Comparison of ENCODE assay signal across 16 cellular contexts in genomic region chr6:111050265-111051023, GRCh38. TPM values are rescaled to one million over a fixed set of nuclear protein-coding genes. Genes with fewer than 3 reads are reported as not detected.
DNase-seq lines count a peak whose midpoint lies in the region; ATAC-seq and TF ChIP-seq lines count a peak whose summit lies in the region.
"Had no signal": no experiment of that assay in that cellular context is flagged by ENCODE, and none has a peak within 500 bp of the region (broad histone marks: within the 10 kb centered on the region; RNA-seq: fewer than 3 reads in every experiment).

No MANE protein-coding gene starts in this region.

- H3K27me3 Mint-ChIP-seq in IgD-negative memory B cell (no peaks in the 10 kb centered on the region), chondrocyte (ENCODE audit: low read depth) (peaks cover 2% of the 10 kb centered on the region), neural progenitor cell (ENCODE audit: insufficient read depth, low read depth) (no peaks in the 10 kb centered on the region)
- no peaks in the 10 kb centered on the region for H3K27me3 Mint-ChIP-seq in CD4-positive, alpha-beta T cell

- H3K27ac Mint-ChIP-seq in IgD-negative memory B cell (peak overlapping the region in 2 of 3 donors; percentile 4 to 68), chondrocyte (ENCODE audit: unreplicated experiment) (peak overlapping the region; percentile 78), neural progenitor cell (no peak overlapping the region)
- no peak overlapping the region for H3K27ac Mint-ChIP-seq in CD4-positive, alpha-beta T cell
- H3K27ac Mint-ChIP-seq: CD8-positive, alpha-beta memory T cell had no signal

- H3K79me2 ChIP-seq in neural progenitor cell (ENCODE audit: low read depth) (no peaks in the 10 kb centered on the region), MM.1S (ENCODE audit: low read length) (no peaks in the 10 kb centered on the region)

- no peak for TF ChIP-seq CTCF in chondrocyte (IDR thresholded peaks at IDR 0.05)
- no peak for TF ChIP-seq CTCF in neural progenitor cell (IDR thresholded peaks at IDR 0.05)
- TF ChIP-seq CTCF in MM.1S (IDR thresholded peaks at IDR 0.05; ENCODE audit: low read length): no peak
- TF ChIP-seq CTCF in CD4-positive, alpha-beta T cell (IDR thresholded peaks at IDR 0.05): no peak

- H3K9me2 ChIP-seq in MM.1S (replicated peaks; ENCODE audit: insufficient read depth, low read length): no peaks in the 10 kb centered on the region

- CTCF ChIA-PET in CD4-positive, alpha-beta T cell (lab: Charles Lee): no interaction called here

- H3F3A ChIP-seq in neural progenitor cell (ENCODE audit: low read depth) (peaks cover 14% of the 10 kb centered on the region), MM.1S (ENCODE audit: insufficient read depth, low read length) (no peaks in the 10 kb centered on the region)

- H3K4me2 ChIP-seq in neural progenitor cell (no peak overlapping the region), MM.1S (ENCODE audit: low read depth, low read length) (no peak overlapping the region)
- H3K4me2 ChIP-seq: A549 had no signal

- H4K20me1 ChIP-seq in neural progenitor cell (ENCODE audit: low read depth) (no peaks in the 10 kb centered on the region), MM.1S (ENCODE audit: insufficient read depth, low read length) (no peaks in the 10 kb centered on the region)

- H3K4me1 Mint-ChIP-seq in IgD-negative memory B cell: peaks cover 0 to 2% (median 0%) of the 10 kb centered on the region in 3 donors
- peaks cover 13% of the 10 kb centered on the region for H3K4me1 Mint-ChIP-seq in chondrocyte (ENCODE audit: low read depth)
- no peaks in the 10 kb centered on the region for H3K4me1 Mint-ChIP-seq in neural progenitor cell
- H3K4me1 Mint-ChIP-seq in CD4-positive, alpha-beta T cell (ENCODE audit: low read depth): no peaks in the 10 kb centered on the region
- H3K4me1 Mint-ChIP-seq: CD8-positive, alpha-beta memory T cell had no signal

- no peak for ATAC-seq in CD4-positive, alpha-beta T cell (ENCODE audit: poor library complexity)
- ATAC-seq: A549, HCT116 had no signal

- H3K4me3 Mint-ChIP-seq in IgD-negative memory B cell (no peak overlapping the region), chondrocyte (ENCODE audit: unreplicated experiment) (no peak overlapping the region), neural progenitor cell (no peak overlapping the region)
- H3K4me3 Mint-ChIP-seq in CD4-positive, alpha-beta T cell: no peak overlapping the region
- H3K4me3 Mint-ChIP-seq: CD8-positive, alpha-beta memory T cell had no signal

- H3K36me3 ChIP-seq in neural progenitor cell: no peaks in the 10 kb centered on the region
- no peaks in the 10 kb centered on the region for H3K36me3 ChIP-seq in MM.1S (replicated peaks; ENCODE audit: insufficient read depth, low read length)
- H3K36me3 ChIP-seq: BE2C had no signal

- H3K9ac ChIP-seq in neural progenitor cell (no peak overlapping the region), MM.1S (ENCODE audit: low read length) (no peak overlapping the region)
- H3K9ac ChIP-seq: GM23248 had no signal

- no peaks in the 10 kb centered on the region for H3K36me3 Mint-ChIP-seq in IgD-negative memory B cell
- H3K36me3 Mint-ChIP-seq in chondrocyte (ENCODE audit: low read depth): no peaks in the 10 kb centered on the region
- H3K36me3 Mint-ChIP-seq in neural progenitor cell: no peaks in the 10 kb centered on the region
- no peaks in the 10 kb centered on the region for H3K36me3 Mint-ChIP-seq in CD4-positive, alpha-beta T cell (ENCODE audit: low read depth)
- H3K36me3 Mint-ChIP-seq: CD8-positive, alpha-beta memory T cell had no signal

- peaks cover 8% of the 10 kb centered on the region for H3K4me1 ChIP-seq in neural progenitor cell
- no peaks in the 10 kb centered on the region for H3K4me1 ChIP-seq in MM.1S (ENCODE audit: low read length)
- H3K4me1 ChIP-seq: BE2C, Caco-2 had no signal

- intact Hi-C loops in CD4-positive, alpha-beta T cell (cut with DNase I, micrococcal nuclease): no loop called here
- intact Hi-C loops in posterior vena cava (cut with DNase I): no loop called here

- DNase-seq in chondrocyte (ENCODE audit: low spot score) (no peak), neural progenitor cell (ENCODE audit: low spot score) (no peak), MM.1S (no peak), posterior vena cava (ENCODE audit: low spot score) (no peak)
- DNase-seq in CD4-positive, alpha-beta T cell: no peak
- DNase-seq: BE2C; Caco-2; CD8-positive, alpha-beta memory T cell; DND-41; GF-D8; GM23248 had no signal

- H3K27ac ChIP-seq in neural progenitor cell (no peak overlapping the region), MM.1S (ENCODE audit: low read length) (no peak overlapping the region)
- no peak overlapping the region for H3K27ac ChIP-seq in CD4-positive, alpha-beta T cell (ENCODE audit: low read depth, low read length)
- H3K27ac ChIP-seq: A549, C4-2B, GM23248 had no signal

- H3K4me3 ChIP-seq in neural progenitor cell: no peak overlapping the region
- H3K4me3 ChIP-seq in MM.1S (ENCODE audit: low read length): no peak overlapping the region
- H3K4me3 ChIP-seq: A549, GM23248 had no signal

- H3K27me3 ChIP-seq in neural progenitor cell: no peaks in the 10 kb centered on the region
- H3K27me3 ChIP-seq in MM.1S (replicated peaks; ENCODE audit: insufficient read depth, low read length): no peaks in the 10 kb centered on the region
- no peaks in the 10 kb centered on the region for H3K27me3 ChIP-seq in CD4-positive, alpha-beta T cell (ENCODE audit: control insufficient read depth, insufficient read depth, low read length)
- H3K27me3 ChIP-seq: BE2C had no signal

- H3K9me3 ChIP-seq in neural progenitor cell (ENCODE audit: low read depth) (no peaks in the 10 kb centered on the region), MM.1S (replicated peaks; ENCODE audit: insufficient read depth, low read length) (no peaks in the 10 kb centered on the region)
- no peaks in the 10 kb centered on the region for H3K9me3 ChIP-seq in CD4-positive, alpha-beta T cell (ENCODE audit: control insufficient read depth, low read length)
- H3K9me3 ChIP-seq: A549, BE2C, Caco-2 had no signal

- H3K9me3 Mint-ChIP-seq in IgD-negative memory B cell (peaks cover 0 to 2% (median 0%) of the 10 kb centered on the region in 3 donors), chondrocyte (ENCODE audit: low read depth) (no peaks in the 10 kb centered on the region), neural progenitor cell (peaks cover 4% of the 10 kb centered on the region)
- no peaks in the 10 kb centered on the region for H3K9me3 Mint-ChIP-seq in CD4-positive, alpha-beta T cell

- POLR2A ChIA-PET in CD4-positive, alpha-beta T cell (lab: Charles Lee): no interaction called here

- H2AFZ ChIP-seq in neural progenitor cell (replicated peaks) (peak overlapping the region; percentile 42), MM.1S (ENCODE audit: low read length) (no peak overlapping the region)
- H2AFZ ChIP-seq: GM23248 had no signal

RNA-seq across cellular contexts. Expression of gene SLC16A10, which starts 36.9 kb away (rescaled TPM):
- polyA plus RNA-seq in IgD-negative memory B cell: 1.2 TPM
- 0.02 TPM in 1 of 3 replicates, not detected in the others for total RNA-seq in chondrocyte
- total RNA-seq in neural progenitor cell (ENCODE audit: low replicate concordance): 4.3 and 4.8 TPM in 2 replicates
- total RNA-seq in CD4-positive, alpha-beta T cell: 10 to 100 TPM; 13.4 to 13.8 TPM
- total RNA-seq in posterior vena cava: 1 to 10 TPM; 5.8 to 7.6 TPM
- total RNA-seq: GM23248 had no signal
- polyA plus RNA-seq: AG04450, GM23248 had no signal

Comparison
In these comparisons a context has a peak if more than half of its experiments do, and no peak if none do; other contexts are left out.
1. H3K27ac Mint-ChIP-seq: peak in IgD-negative memory B cell (2 of 3) and chondrocyte (single experiment); none in neural progenitor cell (single experiment) and CD4-positive, alpha-beta T cell (single experiment).